Comparison of ENCODE assay signal across 8 cellular contexts in the genomic region with DNA sequence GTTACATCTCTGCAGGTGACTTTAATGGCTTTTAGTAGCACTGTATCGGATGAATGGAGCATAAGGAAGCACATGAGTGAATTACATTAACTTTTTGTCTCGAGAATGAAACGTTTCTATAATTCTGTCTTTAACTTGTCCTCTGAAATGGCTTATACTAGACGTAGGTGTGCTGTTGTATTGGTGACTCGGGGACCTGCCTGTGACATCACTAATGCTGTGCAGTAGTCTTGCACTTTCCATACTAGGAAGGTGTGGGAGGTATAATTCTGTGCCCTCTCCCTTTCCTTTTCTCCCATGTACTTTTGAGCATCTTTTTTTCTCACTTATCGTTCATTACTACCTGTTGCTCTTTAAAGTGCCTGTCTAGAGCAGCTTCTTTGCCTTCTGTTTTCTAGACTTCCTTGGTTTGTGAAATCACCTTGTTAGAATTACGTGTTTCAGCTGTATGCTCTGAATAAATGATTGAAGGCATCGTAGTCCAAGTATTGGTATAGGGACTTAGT.
DNase-seq lines count a peak whose midpoint lies in the region; ATAC-seq lines count a peak whose summit lies in the region.

No MANE protein-coding gene starts in this region.

- no peaks in the 10 kb centered on the region for H3K27me3 ChIP-seq in iPS-15b (ENCODE audit: control insufficient read depth, insufficient read depth, low read length)

- no peaks in the 10 kb centered on the region for H3K9me3 ChIP-seq in iPS-15b (ENCODE audit: control insufficient read depth, insufficient read depth, low read length)

- no peaks in the 10 kb centered on the region for H3K27me3 Mint-ChIP-seq in activated T-cell treated with anti-CD3 and anti-CD28 coated beads, Interleukin-2, amount 50 U/mL, for 24 hours

- peak overlapping the region; percentile 77 for H3K9ac ChIP-seq in iPS-15b (ENCODE audit: low read depth, low read length)

- H3K4me3 ChIP-seq in iPS-15b (ENCODE audit: low read depth, low read length), result peak overlapping the region; percentile 86

- peaks cover 8% of the 10 kb centered on the region for H3K4me1 ChIP-seq in iPS-15b (ENCODE audit: control insufficient read depth, insufficient read depth, low read length)

- peak overlapping the region; percentile 96 for H3K27ac Mint-ChIP-seq in activated T-cell treated with anti-CD3 and anti-CD28 coated beads, Interleukin-2, amount 50 U/mL, for 24 hours

- H3K4me3 Mint-ChIP-seq in activated T-cell treated with anti-CD3 and anti-CD28 coated beads, Interleukin-2, amount 50 U/mL, for 24 hours, result peak overlapping the region; percentile 89

- no peaks in the 10 kb centered on the region for H3K9me3 Mint-ChIP-seq in activated T-cell treated with anti-CD3 and anti-CD28 coated beads, Interleukin-2, amount 50 U/mL, for 24 hours

- peaks cover 46% of the 10 kb centered on the region for H3K36me3 Mint-ChIP-seq in activated T-cell treated with anti-CD3 and anti-CD28 coated beads, Interleukin-2, amount 50 U/mL, for 24 hours (ENCODE audit: low read depth)

- H3K36me3 ChIP-seq in iPS-15b (ENCODE audit: control insufficient read depth, insufficient read depth, low read length), result no peaks in the 10 kb centered on the region

- H3K4me1 Mint-ChIP-seq in activated T-cell treated with anti-CD3 and anti-CD28 coated beads, Interleukin-2, amount 50 U/mL, for 24 hours (ENCODE audit: low read depth), result peaks cover 49% of the 10 kb centered on the region

- ATAC-seq in GM18517 (IDR thresholded peaks at IDR 0.05; ENCODE audit: unreplicated experiment) (peak; percentile 29), HG03280 (IDR thresholded peaks at IDR 0.05; ENCODE audit: unreplicated experiment) (peak; percentile 24), HG02938 (IDR thresholded peaks at IDR 0.05; ENCODE audit: unreplicated experiment) (no peak)

- DNase-seq in activated T-cell treated with anti-CD3 and anti-CD28 coated beads, Interleukin-2, amount 50 U/mL, for 24 hours, result no peak
- DNase-seq in stimulated activated CD8-positive, alpha-beta memory T cell treated with anti-CD3 and anti-CD28 coated beads, Interleukin-4, amount 100 ng/mL, for 24 hours (ENCODE audit: low read depth), result peak; percentile 5
- DNase-seq in NAMALWA (ENCODE audit: low spot score) (no peak), DMS114 treated with DMSO at 0.1 percent for 48 hours (lab: John Stamatoyannopoulos, UW; ENCODE audit: unreplicated experiment) (no peak)
